Comparison of ENCODE assay signal across 8 cellular contexts in genomic region chr3:72523409-72524172, GRCh38.
DNase-seq lines count a peak whose midpoint lies in the region; ATAC-seq and TF ChIP-seq lines count a peak whose summit lies in the region.

No MANE protein-coding gene starts in this region.

- no peaks in the 10 kb centered on the region for H3K27me3 ChIP-seq in BLaER1 treated with 17β-estradiol and CSF1 and Interleukin-3, amounts not matched to agents 10 nM and 100 nM
- no peaks in the 10 kb centered on the region for H3K27me3 ChIP-seq in mucosa of rectum (ENCODE audit: control insufficient read depth in 2 of 2, insufficient read depth in 2 of 2, low read length in 2 of 2)

- no peaks in the 10 kb centered on the region for H4K20me1 ChIP-seq in BLaER1 treated with 17β-estradiol and CSF1 and Interleukin-3, amounts not matched to agents 10 nM and 100 nM

- TF ChIP-seq CTCF in foreskin fibroblast (IDR thresholded peaks at IDR 0.05; ENCODE audit: low read depth, low read length), result no peak

- H3K4me1 ChIP-seq in BLaER1 treated with 17β-estradiol and CSF1 and Interleukin-3, amounts not matched to agents 10 nM and 100 nM, result peaks cover 20 to 52% (median 30%) of the 10 kb centered on the region in 10 experiments
- peaks cover 6 to 13% of the 10 kb centered on the region in 2 donors for H3K4me1 ChIP-seq in mucosa of rectum (ENCODE audit: control insufficient read depth in 2 of 2, insufficient read depth in 2 of 2, low read length in 2 of 2)

- H3K9ac ChIP-seq in BLaER1 treated with 17β-estradiol and CSF1 and Interleukin-3, amounts not matched to agents 10 nM and 100 nM, result peak overlapping the region in 8 of 11 experiments; percentile 18 to 71 (median 56); a peak in 13 of 22 replicates
- no peak overlapping the region for H3K9ac ChIP-seq in mucosa of rectum (ENCODE audit: low read depth in 1 of 2, low read length in 2 of 2)

- peak; percentile 77 for ATAC-seq in GM19324 (IDR thresholded peaks at IDR 0.05; ENCODE audit: low FRiP score, unreplicated experiment)
- ATAC-seq in HG03159 (IDR thresholded peaks at IDR 0.05; ENCODE audit: unreplicated experiment), result peak; percentile 90
- peak in 3 of 4 experiments; percentile 36 to 42 (median 40) for ATAC-seq in T-cell (replicated peaks in 1 of 4)

- peaks cover 0 to 5% of the 10 kb centered on the region in 2 donors for H3K27me3 Mint-ChIP-seq in T-cell

- CTCF ChIA-PET in T-cell (lab: Charles Lee), result no interaction called here

- no peaks in the 10 kb centered on the region for H3K9me3 ChIP-seq in BLaER1 treated with 17β-estradiol and CSF1 and Interleukin-3, amounts not matched to agents 10 nM and 100 nM (replicated peaks in 1 of 11)
- no peaks in the 10 kb centered on the region for H3K9me3 ChIP-seq in mucosa of rectum (ENCODE audit: control insufficient read depth in 2 of 2, low read length in 2 of 2)

- H3K27ac ChIP-seq in BLaER1 treated with 17β-estradiol and CSF1 and Interleukin-3, amounts not matched to agents 10 nM and 100 nM, result peak overlapping the region in 10 of 11 experiments; percentile 18 to 85 (median 74); a peak in 18 of 22 replicates
- peak overlapping the region; percentile 54 to 68 for H3K27ac ChIP-seq in mucosa of rectum (ENCODE audit: low read depth in 2 of 2, low read length in 2 of 2)

- DNase-seq in T-cell, result peak in 6 of 34 experiments; percentile 1 to 42 (median 4)
- no peak for DNase-seq in kidney tubule cell (ENCODE audit: low spot score)
- no peak for DNase-seq in occipital lobe (lab: John Stamatoyannopoulos, UW)
- DNase-seq in foreskin fibroblast, result no peak

- no peaks in the 10 kb centered on the region for H3K36me3 ChIP-seq in BLaER1 treated with 17β-estradiol and CSF1 and Interleukin-3, amounts not matched to agents 10 nM and 100 nM
- H3K36me3 ChIP-seq in mucosa of rectum (ENCODE audit: control insufficient read depth in 2 of 2, insufficient read depth in 2 of 2, low read length in 2 of 2), result no peaks in the 10 kb centered on the region

- no peaks in the 10 kb centered on the region for H3K36me3 Mint-ChIP-seq in T-cell

- POLR2A ChIA-PET in T-cell (lab: Charles Lee), result no interaction called here

- peak overlapping the region in 1 of 3 donors; percentile 23 for H3K4me3 Mint-ChIP-seq in T-cell

- H3K4me2 ChIP-seq in BLaER1 treated with 17β-estradiol and CSF1 and Interleukin-3, amounts not matched to agents 10 nM and 100 nM, result peak overlapping the region; percentile 54 to 85 (median 69)

- H3K4me3 ChIP-seq in BLaER1 treated with 17β-estradiol and CSF1 and Interleukin-3, amounts not matched to agents 10 nM and 100 nM, result peak overlapping the region in 2 of 10 experiments; percentile 16 to 28; a peak in 3 of 20 replicates
- H3K4me3 ChIP-seq in mucosa of rectum (ENCODE audit: low read length in 2 of 2), result peak overlapping the region; percentile 10 to 30
- no peak overlapping the region for H3K4me3 ChIP-seq in foreskin fibroblast (ENCODE audit: low read depth in 1 of 2, low read length in 2 of 2)

- H3K9me3 Mint-ChIP-seq in T-cell, result no peaks in the 10 kb centered on the region

- H3K27ac Mint-ChIP-seq in T-cell, result no peak overlapping the region

- peaks cover 12 to 17% (median 14%) of the 10 kb centered on the region in 3 donors for H3K4me1 Mint-ChIP-seq in T-cell

Comparison
In these comparisons a context has a peak if more than half of its experiments do, and no peak if none do; other contexts are left out.
1. H3K4me3 ChIP-seq: peak in mucosa of rectum (2 of 2); none in foreskin fibroblast (0 of 2).
2. H3K9ac ChIP-seq: peak in BLaER1 treated with 17β-estradiol and CSF1 and Interleukin-3, amounts not matched to agents 10 nM and 100 nM (8 of 11); none in mucosa of rectum (0 of 2).
3. ATAC-seq: peak in every context shown above with its lines; median percentile 90 in HG03159; 77 in GM19324; 40 in T-cell.